12 cellular contexts compared by ENCODE assay signal in the genomic region with DNA sequence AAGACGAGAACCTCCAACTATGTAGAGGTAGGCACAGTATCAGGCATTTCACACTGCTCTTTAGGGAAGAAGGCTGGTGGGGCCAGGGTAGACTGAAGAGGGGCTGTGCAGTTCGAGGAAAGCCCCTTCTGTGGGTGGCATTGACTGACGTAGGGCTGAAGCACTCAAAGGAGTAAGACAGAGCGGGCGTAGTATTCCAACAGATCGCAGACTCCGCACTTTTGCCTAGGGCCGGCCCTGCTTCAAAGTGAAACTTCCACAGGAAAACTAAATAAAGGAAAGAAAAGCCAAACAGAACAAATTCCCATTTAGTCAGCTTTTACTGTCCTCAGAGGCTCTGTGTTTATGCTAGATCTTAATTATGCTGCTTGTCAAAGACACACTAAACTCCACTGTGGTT.
"Had no signal": no experiment of that assay in that cellular context is flagged by ENCODE, and none has a peak within 500 bp of the region (broad histone marks: within the 10 kb centered on the region; RNA-seq: fewer than 3 reads in every experiment).

No MANE protein-coding gene starts in this region.

- DNase-seq: activated CD4-positive, alpha-beta memory T cell treated with anti-CD3 and anti-CD28 coated beads for 36 hours; activated CD8-positive, alpha-beta memory T cell treated with anti-CD3 and anti-CD28 coated beads, Interleukin-2, amount 10 ng/mL, durations not matched to agents 7 days and 5 days; activated naive CD4-positive, alpha-beta T cell treated with anti-CD3 and anti-CD28 coated beads, Interleukin-2, amount 10 ng/mL, durations not matched to agents 7 days and 5 days; activated T-cell treated with anti-CD3 and anti-CD28 coated beads, Interleukin-2, amount 50 U/mL, for 24 hours; nephron progenitor cell; sigmoid colon; stimulated activated CD4-positive, alpha-beta T cell treated with anti-CD3 and anti-CD28 coated beads, Interleukin-2, amount 100 ng/mL, for 24 hours; T-helper 1 cell; uterus; WERI-Rb-1 had no signal

- H3K36me3 ChIP-seq: sigmoid colon, uterus, WERI-Rb-1 had no signal

- H3K27ac ChIP-seq: sigmoid colon, uterus, WERI-Rb-1 had no signal

- H3K27me3 Mint-ChIP-seq: activated CD4-positive, alpha-beta memory T cell treated with anti-CD3 and anti-CD28 coated beads for 36 hours; activated CD8-positive, alpha-beta memory T cell treated with anti-CD3 and anti-CD28 coated beads, Interleukin-2, amount 10 ng/mL, durations not matched to agents 7 days and 5 days; activated naive CD4-positive, alpha-beta T cell treated with anti-CD3 and anti-CD28 coated beads, Interleukin-2, amount 10 ng/mL, durations not matched to agents 7 days and 5 days; activated T-cell treated with anti-CD3 and anti-CD28 coated beads, Interleukin-2, amount 50 U/mL, for 24 hours had no signal

- H3K4me1 ChIP-seq: uterus had no signal

- H3K9me3 ChIP-seq: sigmoid colon, uterus had no signal

- H3K27me3 ChIP-seq: sigmoid colon, uterus had no signal

- H3K4me1 Mint-ChIP-seq: activated CD8-positive, alpha-beta memory T cell treated with anti-CD3 and anti-CD28 coated beads, Interleukin-2, amount 10 ng/mL, durations not matched to agents 7 days and 5 days; activated naive CD4-positive, alpha-beta T cell treated with anti-CD3 and anti-CD28 coated beads, Interleukin-2, amount 10 ng/mL, durations not matched to agents 7 days and 5 days had no signal

- H3K4me3 ChIP-seq: sigmoid colon, uterus had no signal

- ATAC-seq: activated CD8-positive, alpha-beta memory T cell treated with anti-CD3 and anti-CD28 coated beads, Interleukin-2, amount 10 ng/mL, durations not matched to agents 7 days and 5 days; esophagus mucosa; SK-N-SH treated with all-trans-retinoic acid at 6 μM for 48 hours had no signal

- H3K27ac Mint-ChIP-seq: activated CD4-positive, alpha-beta memory T cell treated with anti-CD3 and anti-CD28 coated beads for 36 hours; activated CD8-positive, alpha-beta memory T cell treated with anti-CD3 and anti-CD28 coated beads, Interleukin-2, amount 10 ng/mL, durations not matched to agents 7 days and 5 days; activated naive CD4-positive, alpha-beta T cell treated with anti-CD3 and anti-CD28 coated beads, Interleukin-2, amount 10 ng/mL, durations not matched to agents 7 days and 5 days; activated T-cell treated with anti-CD3 and anti-CD28 coated beads, Interleukin-2, amount 50 U/mL, for 24 hours had no signal

- H3K4me3 Mint-ChIP-seq: activated CD4-positive, alpha-beta memory T cell treated with anti-CD3 and anti-CD28 coated beads for 36 hours; activated CD8-positive, alpha-beta memory T cell treated with anti-CD3 and anti-CD28 coated beads, Interleukin-2, amount 10 ng/mL, durations not matched to agents 7 days and 5 days; activated naive CD4-positive, alpha-beta T cell treated with anti-CD3 and anti-CD28 coated beads, Interleukin-2, amount 10 ng/mL, durations not matched to agents 7 days and 5 days; activated T-cell treated with anti-CD3 and anti-CD28 coated beads, Interleukin-2, amount 50 U/mL, for 24 hours; nephron progenitor cell had no signal

- H3K9me3 Mint-ChIP-seq: activated CD4-positive, alpha-beta memory T cell treated with anti-CD3 and anti-CD28 coated beads for 36 hours; activated naive CD4-positive, alpha-beta T cell treated with anti-CD3 and anti-CD28 coated beads, Interleukin-2, amount 10 ng/mL, durations not matched to agents 7 days and 5 days; activated T-cell treated with anti-CD3 and anti-CD28 coated beads, Interleukin-2, amount 50 U/mL, for 24 hours; nephron progenitor cell had no signal

- H3K36me3 Mint-ChIP-seq: activated CD4-positive, alpha-beta memory T cell treated with anti-CD3 and anti-CD28 coated beads for 36 hours; activated CD8-positive, alpha-beta memory T cell treated with anti-CD3 and anti-CD28 coated beads, Interleukin-2, amount 10 ng/mL, durations not matched to agents 7 days and 5 days; activated naive CD4-positive, alpha-beta T cell treated with anti-CD3 and anti-CD28 coated beads, Interleukin-2, amount 10 ng/mL, durations not matched to agents 7 days and 5 days had no signal
